In the genomic region with DNA sequence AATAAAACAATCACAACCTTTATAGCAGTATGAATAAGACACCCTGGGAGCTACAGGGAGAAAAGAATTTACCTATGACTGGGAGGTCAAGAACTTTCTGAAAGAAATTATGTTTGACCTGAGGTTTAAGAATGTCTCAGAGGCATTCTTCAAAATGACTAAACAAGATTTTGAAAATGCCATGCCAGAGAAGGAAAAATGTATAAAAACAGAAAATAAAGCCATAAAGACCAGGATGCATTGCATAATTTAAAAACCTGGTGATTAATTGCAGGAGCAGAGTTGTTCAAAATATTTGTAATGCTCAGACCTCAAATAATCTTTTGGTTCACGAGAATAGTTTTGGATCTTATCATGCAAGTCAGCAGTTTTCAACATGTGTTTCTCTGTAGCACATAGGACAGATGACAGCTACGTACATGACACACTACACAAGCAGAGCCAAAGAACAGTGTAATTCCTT, we compare ENCODE assay signal across 21 cellular contexts.
DNase-seq lines count a peak whose midpoint lies in the region; ATAC-seq and TF ChIP-seq lines count a peak whose summit lies in the region.
"Had no signal": no experiment of that assay in that cellular context is flagged by ENCODE, and none has a peak within 500 bp of the region (broad histone marks: within the 10 kb centered on the region; RNA-seq: fewer than 3 reads in every experiment).

No MANE protein-coding gene starts in this region.

- no peaks in the 10 kb centered on the region for H3K79me2 ChIP-seq in neural progenitor cell (ENCODE audit: low read depth)

- no peaks in the 10 kb centered on the region for H3K9me3 Mint-ChIP-seq in neural progenitor cell
- H3K9me3 Mint-ChIP-seq: activated T-helper 1 cell treated with anti-CD3 and anti-CD28 coated beads, Interleukin-12 subunit alpha, Interleukin-12 subunit beta, Interleukin-2, Interleukin-4 antibody, amounts not matched to agents 30 ng/mL and 10 ng/mL and 1 ng/mL, durations not matched to agents 14 hours and 24 hours and 36 hours; T-cell had no signal

- no peaks in the 10 kb centered on the region for H3K36me3 Mint-ChIP-seq in neural progenitor cell
- H3K36me3 Mint-ChIP-seq: IgD-negative memory B cell, T-cell had no signal

- H3K9ac ChIP-seq in neural progenitor cell: no peak overlapping the region

- no peak overlapping the region for H3K4me3 Mint-ChIP-seq in neural progenitor cell
- H3K4me3 Mint-ChIP-seq: activated T-helper 1 cell treated with anti-CD3 and anti-CD28 coated beads, Interleukin-12 subunit alpha, Interleukin-12 subunit beta, Interleukin-2, Interleukin-4 antibody, amounts not matched to agents 30 ng/mL and 10 ng/mL and 1 ng/mL, durations not matched to agents 14 hours and 24 hours and 36 hours; IgD-negative memory B cell; T-cell had no signal

- peak; percentile 97 for ATAC-seq in RWPE2 (ENCODE audit: low read depth)
- ATAC-seq: T-cell had no signal

- H3K27me3 ChIP-seq in RWPE2 (ENCODE audit: insufficient read depth, poor library complexity, severe bottlenecking): no peaks in the 10 kb centered on the region
- no peaks in the 10 kb centered on the region for H3K27me3 ChIP-seq in neural progenitor cell
- H3K27me3 ChIP-seq: adrenal gland, neutrophil, testis had no signal

- no peak overlapping the region for H3K4me2 ChIP-seq in neural progenitor cell

- H3K36me3 ChIP-seq in RWPE2 (ENCODE audit: low read depth) (no peaks in the 10 kb centered on the region), neural progenitor cell (no peaks in the 10 kb centered on the region)
- H3K36me3 ChIP-seq: adrenal gland, neutrophil had no signal

- TF ChIP-seq CTCF in RWPE2 (IDR thresholded peaks at IDR 0.05; ENCODE audit: poor library complexity, severe bottlenecking) (no peak), fibroblast of pulmonary artery (IDR thresholded peaks at IDR 0.05; ENCODE audit: low read length, missing control alignments) (no peak), neural progenitor cell (IDR thresholded peaks at IDR 0.05) (no peak)

- no peak overlapping the region for H2AFZ ChIP-seq in neural progenitor cell (replicated peaks)

- H3K4me3 ChIP-seq in RWPE2 (ENCODE audit: severe bottlenecking) (no peak overlapping the region), fibroblast of pulmonary artery (replicated peaks; ENCODE audit: low read depth, low read length) (no peak overlapping the region), neural progenitor cell (no peak overlapping the region)
- H3K4me3 ChIP-seq: adrenal gland, testis had no signal

- DNase-seq in GM04503 (ENCODE audit: low read depth) (peak; percentile 73), RWPE2 (ENCODE audit: low spot score) (no peak), fibroblast of pulmonary artery (ENCODE audit: low read depth) (peak; percentile 33), renal cortical epithelial cell (ENCODE audit: low read depth) (peak; percentile 59), DMS 273 (lab: John Stamatoyannopoulos, UW; ENCODE audit: unreplicated experiment) (no peak), ureter (ENCODE audit: low spot score) (no peak), neural progenitor cell (ENCODE audit: low spot score) (no peak)
- DNase-seq: activated CD8-positive, alpha-beta memory T cell treated with anti-CD3 and anti-CD28 coated beads for 24 hours; adrenal gland; dermis blood vessel endothelial cell; DMS79; hippocampal formation; NCI-H1048; stimulated activated CD4-positive, alpha-beta T cell treated with anti-CD3 and anti-CD28 coated beads, Interleukin-4, amount 100 ng/mL, for 4 hours; T-cell; testis had no signal

- no peaks in the 10 kb centered on the region for H3K9me3 ChIP-seq in RWPE2 (ENCODE audit: severe bottlenecking)
- H3K9me3 ChIP-seq in neural progenitor cell (ENCODE audit: low read depth): no peaks in the 10 kb centered on the region
- H3K9me3 ChIP-seq: adrenal gland, neutrophil, testis had no signal

- no peaks in the 10 kb centered on the region for H3K27me3 Mint-ChIP-seq in neural progenitor cell (ENCODE audit: insufficient read depth, low read depth)
- H3K27me3 Mint-ChIP-seq: IgD-negative memory B cell, T-cell had no signal

- H3K27ac ChIP-seq in RWPE2 (ENCODE audit: poor library complexity, severe bottlenecking): peak overlapping the region; percentile 74
- H3K27ac ChIP-seq in neural progenitor cell: no peak overlapping the region
- H3K27ac ChIP-seq: adrenal gland, C4-2B, neutrophil, testis, VCaP had no signal

- H4K20me1 ChIP-seq in neural progenitor cell (ENCODE audit: low read depth): no peaks in the 10 kb centered on the region

- H3K4me1 Mint-ChIP-seq in neural progenitor cell: peaks cover 2% of the 10 kb centered on the region
- H3K4me1 Mint-ChIP-seq: IgD-negative memory B cell, T-cell had no signal

- H3F3A ChIP-seq in neural progenitor cell (ENCODE audit: low read depth): no peaks in the 10 kb centered on the region

- no peak overlapping the region for H3K27ac Mint-ChIP-seq in neural progenitor cell
- H3K27ac Mint-ChIP-seq: activated T-helper 1 cell treated with anti-CD3 and anti-CD28 coated beads, Interleukin-12 subunit alpha, Interleukin-12 subunit beta, Interleukin-2, Interleukin-4 antibody, amounts not matched to agents 30 ng/mL and 10 ng/mL and 1 ng/mL, durations not matched to agents 14 hours and 24 hours and 36 hours; IgD-negative memory B cell; T-cell had no signal

- peaks cover 19% of the 10 kb centered on the region for H3K4me1 ChIP-seq in RWPE2 (ENCODE audit: insufficient read depth, poor library complexity, severe bottlenecking)
- no peaks in the 10 kb centered on the region for H3K4me1 ChIP-seq in neural progenitor cell
- H3K4me1 ChIP-seq: adrenal gland, testis had no signal

Comparison
In these comparisons a context has a peak if more than half of its experiments do, and no peak if none do; other contexts are left out.
1. DNase-seq: peak in GM04503 (single experiment), fibroblast of pulmonary artery (single experiment) and renal cortical epithelial cell (single experiment); none in RWPE2 (single experiment), DMS 273 (single experiment), ureter (single experiment) and neural progenitor cell (single experiment).